In genomic region chr17:78130439-78131101, GRCh38 we compare ENCODE assay signal across 9 cellular contexts. TPM values are rescaled to one million over a fixed set of nuclear protein-coding genes. Genes with fewer than 3 reads are reported as not detected.
DNase-seq lines count a peak whose midpoint lies in the region; ATAC-seq, FAIRE-seq and TF ChIP-seq lines count a peak whose summit lies in the region.
"Had no signal": no experiment of that assay in that cellular context is flagged by ENCODE, and none has a peak within 500 bp of the region (broad histone marks: within the 10 kb centered on the region; RNA-seq: fewer than 3 reads in every experiment).

Gene TMC8 (plus strand): TSS chr17:78130771. CDS start chr17:78131589, 818 bp downstream.

- H3K9me2 ChIP-seq in hepatocyte (replicated peaks; ENCODE audit: insufficient read depth), result no peaks in the 10 kb centered on the region

- no peak for DNase-seq in GM18507 (ENCODE audit: extremely low spot score, insufficient read length, low read depth)
- DNase-seq in NAMALWA (ENCODE audit: low spot score), result peak; percentile 83
- DNase-seq in activated T-cell treated with anti-CD3 and anti-CD28 coated beads, Interleukin-2, amount 50 U/mL, for 24 hours, result peak; percentile 76
- DNase-seq in hepatocyte (ENCODE audit: low spot score), result no peak
- peak; percentile 77 for DNase-seq in stimulated activated naive B cell treated with anti-CD40 and anti-IgM and Interleukin-4, amounts not matched to agents 10 μg/mL and 1 μg/mL and 100 μg/mL, for 72 hours
- no peak for DNase-seq in NCI-H1436 treated with DMSO at 0.1 percent for 48 hours (lab: John Stamatoyannopoulos, UW)
- no peak for DNase-seq in HFFc6
- no peak for DNase-seq in MG63

- H2AFZ ChIP-seq in hepatocyte, result no peak within 1 kb of the TSS

- peak within 1 kb of the TSS; percentile 97 for H3K27ac Mint-ChIP-seq in activated T-cell treated with anti-CD3 and anti-CD28 coated beads, Interleukin-2, amount 50 U/mL, for 24 hours
- H3K27ac Mint-ChIP-seq in stimulated activated naive B cell treated with anti-CD40 and anti-IgM and Interleukin-4, amounts not matched to agents 10 μg/mL and 1 μg/mL and 100 μg/mL, for 72 hours, result peak within 1 kb of the TSS; percentile 98
- H3K27ac Mint-ChIP-seq in HFFc6, result no peak within 1 kb of the TSS

- no peaks in the 10 kb centered on the region for H3K27me3 Mint-ChIP-seq in activated T-cell treated with anti-CD3 and anti-CD28 coated beads, Interleukin-2, amount 50 U/mL, for 24 hours
- H3K27me3 Mint-ChIP-seq in stimulated activated naive B cell treated with anti-CD40 and anti-IgM and Interleukin-4, amounts not matched to agents 10 μg/mL and 1 μg/mL and 100 μg/mL, for 72 hours, result no peaks in the 10 kb centered on the region
- peaks cover 27% of the 10 kb centered on the region for H3K27me3 Mint-ChIP-seq in HFFc6 (ENCODE audit: insufficient read depth)

- peaks cover 3% of the 10 kb centered on the region for H3K79me2 ChIP-seq in hepatocyte

- H3K36me3 Mint-ChIP-seq in activated T-cell treated with anti-CD3 and anti-CD28 coated beads, Interleukin-2, amount 50 U/mL, for 24 hours (ENCODE audit: low read depth), result peaks cover 54% of the 10 kb centered on the region
- H3K36me3 Mint-ChIP-seq in stimulated activated naive B cell treated with anti-CD40 and anti-IgM and Interleukin-4, amounts not matched to agents 10 μg/mL and 1 μg/mL and 100 μg/mL, for 72 hours, result peaks cover 66 to 85% of the 10 kb centered on the region in 2 donors
- no peaks in the 10 kb centered on the region for H3K36me3 Mint-ChIP-seq in HFFc6 (ENCODE audit: low read depth)

- ATAC-seq in stimulated activated naive B cell treated with anti-CD40 and anti-IgM and Interleukin-4, amounts not matched to agents 10 μg/mL and 1 μg/mL and 100 μg/mL, for 72 hours (replicated peaks), result peak; percentile 17 to 23

- no peak within 1 kb of the TSS for H3K4me3 ChIP-seq in hepatocyte
- H3K4me3 ChIP-seq in MG63, result no peak within 1 kb of the TSS

- peak within 1 kb of the TSS; percentile 93 for H3K4me3 Mint-ChIP-seq in activated T-cell treated with anti-CD3 and anti-CD28 coated beads, Interleukin-2, amount 50 U/mL, for 24 hours
- peak within 1 kb of the TSS; percentile 96 to 97 for H3K4me3 Mint-ChIP-seq in stimulated activated naive B cell treated with anti-CD40 and anti-IgM and Interleukin-4, amounts not matched to agents 10 μg/mL and 1 μg/mL and 100 μg/mL, for 72 hours
- no peak within 1 kb of the TSS for H3K4me3 Mint-ChIP-seq in HFFc6

- WGBS in hepatocyte (ENCODE audit: low lambda C conversion rate, missing lambda C conversion rate), result 84% methylated on average over 10 of the region's 10 CpGs

- no peaks in the 10 kb centered on the region for H4K20me1 ChIP-seq in hepatocyte (ENCODE audit: insufficient read depth, poor library complexity, severe bottlenecking)

- H3K9me3 Mint-ChIP-seq in activated T-cell treated with anti-CD3 and anti-CD28 coated beads, Interleukin-2, amount 50 U/mL, for 24 hours, result no peaks in the 10 kb centered on the region
- H3K9me3 Mint-ChIP-seq in stimulated activated naive B cell treated with anti-CD40 and anti-IgM and Interleukin-4, amounts not matched to agents 10 μg/mL and 1 μg/mL and 100 μg/mL, for 72 hours, result no peaks in the 10 kb centered on the region
- H3K9me3 Mint-ChIP-seq in HFFc6, result no peaks in the 10 kb centered on the region

- H3K4me1 ChIP-seq in hepatocyte (ENCODE audit: insufficient read depth), result peaks cover 23% of the 10 kb centered on the region

- TF ChIP-seq CTCF in hepatocyte (IDR thresholded peaks at IDR 0.05; ENCODE audit: poor library complexity) (no peak), HFFc6 (IDR thresholded peaks at IDR 0.05) (no peak)

- H3K9me3 ChIP-seq in hepatocyte (ENCODE audit: low read depth) (no peaks in the 10 kb centered on the region), MG63 (no peaks in the 10 kb centered on the region)

- peak within 1 kb of the TSS; percentile 87 for H3K4me2 ChIP-seq in hepatocyte

- peaks cover 70% of the 10 kb centered on the region for H3K4me1 Mint-ChIP-seq in activated T-cell treated with anti-CD3 and anti-CD28 coated beads, Interleukin-2, amount 50 U/mL, for 24 hours (ENCODE audit: low read depth)
- peaks cover 66 to 85% of the 10 kb centered on the region in 2 donors for H3K4me1 Mint-ChIP-seq in stimulated activated naive B cell treated with anti-CD40 and anti-IgM and Interleukin-4, amounts not matched to agents 10 μg/mL and 1 μg/mL and 100 μg/mL, for 72 hours
- H3K4me1 Mint-ChIP-seq in HFFc6 (ENCODE audit: low read depth), result 0 out of 2 replicates have a peak, but pooled peaks cover 5% of the 10 kb centered on the region

- peaks cover 11% of the 10 kb centered on the region for H3K27me3 ChIP-seq in hepatocyte
- no peaks in the 10 kb centered on the region for H3K27me3 ChIP-seq in MG63

- H3K36me3 ChIP-seq in hepatocyte (replicated peaks; ENCODE audit: insufficient read depth, low read depth) (no peaks in the 10 kb centered on the region), MG63 (no peaks in the 10 kb centered on the region)

- FAIRE-seq in GM18507 (lab: Jason Lieb, UNC), result peak; percentile 98
- FAIRE-seq: keratinocyte had no signal

- H3K27ac ChIP-seq in hepatocyte, result no peak within 1 kb of the TSS

RNA-seq across cellular contexts. Expression of gene TMC8, which starts in this region (rescaled TPM):
- 0.07 and 0.16 TPM in 2 replicates for total RNA-seq in hepatocyte
- 1.2 and 3.3 TPM in 2 replicates for polyA plus RNA-seq in hepatocyte
- total RNA-seq in HFFc6 (2021; fragmentation: NEBNext Ultra II Directional; extraction: Animal tissue kit (Norgen Biotek cat#: 25700)), result not detected
- total RNA-seq in MG63 (2014; rRNA removed; shearing (Covaris generic); ENCODE audit: low replicate concordance), result not detected in 2 replicates

Comparison
In these comparisons a context has a peak if more than half of its experiments do, and no peak if none do; other contexts are left out.
1. DNase-seq: peak in NAMALWA (single experiment), activated T-cell treated with anti-CD3 and anti-CD28 coated beads, Interleukin-2, amount 50 U/mL, for 24 hours (single experiment) and stimulated activated naive B cell treated with anti-CD40 and anti-IgM and Interleukin-4, amounts not matched to agents 10 μg/mL and 1 μg/mL and 100 μg/mL, for 72 hours (single experiment); none in GM18507 (single experiment), hepatocyte (single experiment), NCI-H1436 treated with DMSO at 0.1 percent for 48 hours (single experiment), HFFc6 (single experiment) and MG63 (single experiment).